ENCODE assay signal across 11 cellular contexts in the genomic region with DNA sequence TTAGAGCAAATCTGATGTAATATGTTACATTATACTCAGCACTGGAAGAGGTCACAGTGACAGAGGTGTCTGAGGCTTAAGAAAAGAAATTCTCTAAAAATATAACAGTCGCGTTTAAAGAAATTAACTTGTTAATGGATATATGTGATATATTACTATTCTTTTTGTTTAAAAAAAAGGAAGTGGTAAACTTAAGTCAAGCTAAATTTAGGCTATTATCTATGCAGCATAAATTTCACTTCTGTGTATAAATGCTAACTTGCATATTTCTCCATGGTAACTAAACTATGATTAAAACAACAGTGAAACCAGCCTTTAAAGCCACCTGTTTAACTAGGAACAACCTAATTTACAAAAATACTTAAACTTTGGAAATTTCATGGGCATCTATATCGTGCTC.
DNase-seq lines count a peak whose midpoint lies in the region; ATAC-seq and TF ChIP-seq lines count a peak whose summit lies in the region.
"Had no signal": no experiment of that assay in that cellular context is flagged by ENCODE, and none has a peak within 500 bp of the region (broad histone marks: within the 10 kb centered on the region; RNA-seq: fewer than 3 reads in every experiment).

No MANE protein-coding gene starts in this region.

- peaks cover 71% of the 10 kb centered on the region for H3K4me1 Mint-ChIP-seq in chondrocyte (ENCODE audit: low read depth)

- no peak for DNase-seq in chondrocyte (ENCODE audit: low spot score)
- DNase-seq in activated CD4-positive, alpha-beta T cell treated with anti-CD3 and anti-CD28 coated beads, Interleukin-2, amount 50 U/mL, for 4 hours: no peak
- DNase-seq in posterior cingulate gyrus: no peak
- no peak for DNase-seq in lower leg skin (ENCODE audit: low spot score in 2 of 2)
- DNase-seq in activated effector memory CD4-positive, alpha-beta T cell treated with anti-CD3 and anti-CD28 coated beads, Interleukin-2, amount 50 U/mL, for 16 hours: no peak
- DNase-seq: amniotic stem cell, heart left ventricle had no signal

- no peak overlapping the region for H3K4me3 ChIP-seq in lower leg skin (ENCODE audit: low read depth, poor library complexity, severe bottlenecking)
- H3K4me3 ChIP-seq: heart left ventricle, thoracic aorta had no signal

- 75 to 79% methylated on average over 3 of the region's 3 CpGs for WGBS in lower leg skin, 2 donors

- peak overlapping the region; percentile 59 for H3K27ac Mint-ChIP-seq in chondrocyte (ENCODE audit: unreplicated experiment)

- H3K9me3 Mint-ChIP-seq in chondrocyte (ENCODE audit: low read depth): no peaks in the 10 kb centered on the region

- intact Hi-C loops in posterior cingulate gyrus (cut with DNase I): no loop called here
- intact Hi-C loops in lower leg skin (cut with DNase I; ENCODE audit: low total_unique reads): no loop called here

- peaks cover 4% of the 10 kb centered on the region for H3K36me3 Mint-ChIP-seq in chondrocyte (ENCODE audit: low read depth)

- peak; percentile 90 for ATAC-seq in GM18517 (IDR thresholded peaks at IDR 0.05; ENCODE audit: unreplicated experiment)
- ATAC-seq in GM21576 (IDR thresholded peaks at IDR 0.05; ENCODE audit: unreplicated experiment): peak; percentile 81
- ATAC-seq in HG03521 (IDR thresholded peaks at IDR 0.05; ENCODE audit: unreplicated experiment): peak; percentile 78
- ATAC-seq: heart left ventricle had no signal

- no peak for TF ChIP-seq CTCF in chondrocyte (IDR thresholded peaks at IDR 0.05)
- TF ChIP-seq CTCF in lower leg skin (IDR thresholded peaks at IDR 0.05): no peak

- TF ChIP-seq POLR2A in lower leg skin (IDR thresholded peaks at IDR 0.05): no peak

- H3K27me3 Mint-ChIP-seq in chondrocyte (ENCODE audit: low read depth): no peaks in the 10 kb centered on the region

- H3K4me3 Mint-ChIP-seq in chondrocyte (ENCODE audit: unreplicated experiment): no peak overlapping the region
